In the genomic region with DNA sequence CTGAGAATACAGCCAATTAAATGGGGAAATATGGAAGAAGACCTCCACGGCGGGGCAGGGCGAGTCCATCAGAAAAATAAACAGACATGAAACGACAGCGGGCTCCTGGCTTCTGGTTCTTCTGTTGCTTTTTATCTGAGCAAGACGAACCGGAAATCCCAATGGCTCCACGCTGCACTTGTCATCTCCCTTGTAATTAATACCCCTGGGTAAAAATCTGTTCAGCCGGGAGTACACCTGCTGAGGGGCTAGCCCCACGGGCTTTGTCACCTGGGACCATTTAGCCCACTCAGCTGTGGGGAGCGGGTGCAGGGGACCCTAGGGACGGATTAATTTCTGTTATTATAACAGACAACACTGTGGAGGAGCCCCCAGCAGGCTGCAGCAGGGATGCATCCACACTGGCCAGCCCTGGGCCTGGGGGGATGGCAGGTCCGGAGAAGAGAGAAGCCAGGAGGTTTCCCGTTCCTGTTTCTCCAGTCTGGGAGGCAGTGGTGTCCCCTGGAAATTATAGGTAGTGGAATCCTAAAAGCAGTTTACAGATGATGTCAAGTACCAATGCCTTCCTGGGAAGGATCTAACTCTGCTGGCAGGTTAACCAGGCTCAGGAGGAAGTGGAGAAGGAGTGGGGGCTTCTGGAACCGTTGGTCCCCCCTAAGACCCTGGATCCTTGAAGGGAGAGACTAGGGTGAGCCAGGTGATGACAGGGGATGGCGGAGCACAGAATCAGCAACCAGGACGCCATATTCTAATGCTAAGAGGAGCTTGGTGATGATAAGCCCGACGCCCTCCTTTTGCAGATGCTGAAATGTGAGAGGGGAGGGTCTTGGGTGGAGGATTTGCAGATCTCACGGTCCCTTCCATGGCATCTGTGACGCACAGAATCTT, we compare ENCODE assay signal across 16 cellular contexts.
DNase-seq lines count a peak whose midpoint lies in the region.
"Had no signal": no experiment of that assay in that cellular context is flagged by ENCODE, and none has a peak within 500 bp of the region (broad histone marks: within the 10 kb centered on the region; RNA-seq: fewer than 3 reads in every experiment).

No MANE protein-coding gene starts in this region.

- DNase-seq in SHP77 (lab: John Stamatoyannopoulos, UW) = peak; percentile 21 to 39
- no peak for DNase-seq in SHP77 treated with DMSO at 0.1 percent for 48 hours (lab: John Stamatoyannopoulos, UW)
- peak; percentile 82 for DNase-seq in NCI-H1105 treated with DMSO at 0.1 percent for 48 hours (lab: John Stamatoyannopoulos, UW)
- DNase-seq in NCI-H510A treated with DMSO at 0.1 percent for 48 hours (lab: John Stamatoyannopoulos, UW) = peak; percentile 36
- peak; percentile 69 for DNase-seq in mesenteric fat pad (ENCODE audit: low spot score)
- DNase-seq in activated T-helper 1 cell treated with anti-CD3 and anti-CD28 coated beads, Interleukin-12 subunit alpha, Interleukin-12 subunit beta, Interleukin-2, Interleukin-4 antibody, amounts not matched to agents 30 ng/mL and 10 ng/mL and 1 ng/mL, durations not matched to agents 14 hours and 24 hours and 36 hours (ENCODE audit: low spot score) = no peak
- no peak for DNase-seq in stimulated activated CD4-positive, alpha-beta T cell treated with anti-CD3 and anti-CD28 coated beads, Interleukin-12 subunit alpha, Interleukin-12 subunit beta, amount 100 ng/mL, for 4 hours
- no peak for DNase-seq in stimulated activated CD4-positive, alpha-beta T cell treated with anti-CD3 and anti-CD28 coated beads, Interleukin-4, amount 100 ng/mL, for 24 hours
- DNase-seq: erythroblast; stimulated activated naive CD4-positive, alpha-beta T cell; T-helper 2 cell had no signal

- H3K9me3 Mint-ChIP-seq in activated T-helper 1 cell treated with anti-CD3 and anti-CD28 coated beads, Interleukin-12 subunit alpha, Interleukin-12 subunit beta, Interleukin-2, Interleukin-4 antibody, amounts not matched to agents 30 ng/mL and 10 ng/mL and 1 ng/mL, durations not matched to agents 14 hours and 24 hours and 36 hours = no peaks in the 10 kb centered on the region
- H3K9me3 Mint-ChIP-seq: activated naive CD4-positive, alpha-beta T cell treated with anti-CD3 and anti-CD28 coated beads, Interleukin-2, amount 50 U/mL, for 24 hours; brain; CD8-positive, alpha-beta T cell; dendritic cell treated with granulocyte-macrophage colony-stimulating factor and Interleukin-4, amounts not matched to agents 40 ng/mL and 50 ng/mL, for 4 days; type B pancreatic cell had no signal

- peaks cover 2% of the 10 kb centered on the region for H3K27me3 Mint-ChIP-seq in activated T-helper 1 cell treated with anti-CD3 and anti-CD28 coated beads, Interleukin-12 subunit alpha, Interleukin-12 subunit beta, Interleukin-2, Interleukin-4 antibody, amounts not matched to agents 30 ng/mL and 10 ng/mL and 1 ng/mL, durations not matched to agents 14 hours and 24 hours and 36 hours (ENCODE audit: insufficient read depth)
- H3K27me3 Mint-ChIP-seq: dendritic cell treated with granulocyte-macrophage colony-stimulating factor and Interleukin-4, amounts not matched to agents 40 ng/mL and 50 ng/mL, for 4 days had no signal

- no peaks in the 10 kb centered on the region for H3K36me3 Mint-ChIP-seq in activated T-helper 1 cell treated with anti-CD3 and anti-CD28 coated beads, Interleukin-12 subunit alpha, Interleukin-12 subunit beta, Interleukin-2, Interleukin-4 antibody, amounts not matched to agents 30 ng/mL and 10 ng/mL and 1 ng/mL, durations not matched to agents 14 hours and 24 hours and 36 hours (ENCODE audit: low read depth)
- H3K36me3 Mint-ChIP-seq: activated naive CD4-positive, alpha-beta T cell treated with anti-CD3 and anti-CD28 coated beads, Interleukin-2, amount 50 U/mL, for 24 hours; brain; CD8-positive, alpha-beta T cell; type B pancreatic cell had no signal

- intact Hi-C loops in activated T-helper 1 cell treated with anti-CD3 and anti-CD28 coated beads, Interleukin-12 subunit alpha, Interleukin-12 subunit beta, Interleukin-2, Interleukin-4 antibody, amounts not matched to agents 30 ng/mL and 10 ng/mL and 1 ng/mL, durations not matched to agents 14 hours and 24 hours and 36 hours (cut with micrococcal nuclease) = no loop called here

- no peaks in the 10 kb centered on the region for H3K4me1 Mint-ChIP-seq in activated T-helper 1 cell treated with anti-CD3 and anti-CD28 coated beads, Interleukin-12 subunit alpha, Interleukin-12 subunit beta, Interleukin-2, Interleukin-4 antibody, amounts not matched to agents 30 ng/mL and 10 ng/mL and 1 ng/mL, durations not matched to agents 14 hours and 24 hours and 36 hours (ENCODE audit: low read depth)
- H3K4me1 Mint-ChIP-seq: activated naive CD4-positive, alpha-beta T cell treated with anti-CD3 and anti-CD28 coated beads, Interleukin-2, amount 50 U/mL, for 24 hours had no signal

- H3K27ac Mint-ChIP-seq in activated T-helper 1 cell treated with anti-CD3 and anti-CD28 coated beads, Interleukin-12 subunit alpha, Interleukin-12 subunit beta, Interleukin-2, Interleukin-4 antibody, amounts not matched to agents 30 ng/mL and 10 ng/mL and 1 ng/mL, durations not matched to agents 14 hours and 24 hours and 36 hours = no peak overlapping the region
- H3K27ac Mint-ChIP-seq: activated naive CD4-positive, alpha-beta T cell treated with anti-CD3 and anti-CD28 coated beads, Interleukin-2, amount 50 U/mL, for 24 hours; CD8-positive, alpha-beta T cell; dendritic cell treated with granulocyte-macrophage colony-stimulating factor and Interleukin-4, amounts not matched to agents 40 ng/mL and 50 ng/mL, for 4 days; type B pancreatic cell had no signal

- no peak overlapping the region for H3K4me3 Mint-ChIP-seq in activated T-helper 1 cell treated with anti-CD3 and anti-CD28 coated beads, Interleukin-12 subunit alpha, Interleukin-12 subunit beta, Interleukin-2, Interleukin-4 antibody, amounts not matched to agents 30 ng/mL and 10 ng/mL and 1 ng/mL, durations not matched to agents 14 hours and 24 hours and 36 hours
- H3K4me3 Mint-ChIP-seq: activated naive CD4-positive, alpha-beta T cell treated with anti-CD3 and anti-CD28 coated beads, Interleukin-2, amount 50 U/mL, for 24 hours; CD8-positive, alpha-beta T cell; dendritic cell treated with granulocyte-macrophage colony-stimulating factor and Interleukin-4, amounts not matched to agents 40 ng/mL and 50 ng/mL, for 4 days; type B pancreatic cell had no signal

Comparison
In these comparisons a context has a peak if more than half of its experiments do, and no peak if none do; other contexts are left out.
1. DNase-seq: peak in SHP77 (2 of 2), NCI-H1105 treated with DMSO at 0.1 percent for 48 hours (single experiment), NCI-H510A treated with DMSO at 0.1 percent for 48 hours (single experiment) and mesenteric fat pad (single experiment); none in SHP77 treated with DMSO at 0.1 percent for 48 hours (single experiment), activated T-helper 1 cell treated with anti-CD3 and anti-CD28 coated beads, Interleukin-12 subunit alpha, Interleukin-12 subunit beta, Interleukin-2, Interleukin-4 antibody, amounts not matched to agents 30 ng/mL and 10 ng/mL and 1 ng/mL, durations not matched to agents 14 hours and 24 hours and 36 hours (single experiment), stimulated activated CD4-positive, alpha-beta T cell treated with anti-CD3 and anti-CD28 coated beads, Interleukin-12 subunit alpha, Interleukin-12 subunit beta, amount 100 ng/mL, for 4 hours (single experiment) and stimulated activated CD4-positive, alpha-beta T cell treated with anti-CD3 and anti-CD28 coated beads, Interleukin-4, amount 100 ng/mL, for 24 hours (single experiment).